In the genomic region with DNA sequence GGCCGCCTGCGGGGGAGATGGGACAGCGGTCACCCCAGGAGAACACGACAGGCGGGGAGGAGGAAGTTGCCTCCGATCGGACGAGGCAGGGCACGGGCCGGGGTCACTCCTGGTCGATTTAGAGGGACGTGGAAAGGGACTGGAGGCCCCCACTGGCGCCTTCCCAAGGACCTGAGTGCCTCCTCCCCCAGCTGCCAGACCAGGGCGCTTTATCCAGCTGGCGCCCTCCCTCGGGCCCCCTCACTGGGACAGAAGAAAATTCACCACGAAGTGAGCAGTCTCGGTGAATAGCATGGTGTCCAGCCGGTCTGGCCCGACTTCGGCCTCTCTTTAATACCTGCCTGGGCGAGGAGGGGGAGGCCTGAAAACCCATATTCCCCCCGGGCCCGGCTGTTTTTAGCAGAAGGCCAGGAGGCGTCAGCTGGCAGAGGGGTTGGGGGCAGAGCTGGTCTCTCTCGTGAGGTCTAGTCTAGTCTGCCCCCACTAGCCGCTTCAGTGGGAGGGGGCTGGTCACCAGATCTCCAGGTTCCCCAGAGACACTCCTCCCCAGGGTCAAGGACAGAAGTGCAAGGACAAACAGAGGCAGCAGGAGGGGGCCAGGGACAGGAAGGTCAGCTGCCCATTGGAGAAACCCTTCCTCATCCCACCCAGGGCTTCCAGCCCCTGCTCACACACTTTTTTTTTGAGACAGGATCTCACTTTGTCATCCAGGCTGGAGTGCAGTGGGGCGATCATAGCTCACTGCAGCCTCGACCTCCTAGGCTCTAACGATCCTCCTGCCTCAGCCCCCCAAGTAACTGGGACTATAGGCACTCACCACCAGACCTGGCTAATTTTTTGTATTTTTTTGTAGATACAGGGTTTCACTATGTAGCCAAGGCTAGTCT, we compare ENCODE assay signal across 1 cellular context.
TF ChIP-seq lines count a peak whose summit lies in the region.

No MANE protein-coding gene starts in this region.

TF ChIP-seq in endothelial cell of umbilical vein, 7 proteins besides CTCF, POLR2A, EP300 and RAD21 (continued from another document):
- TF ChIP-seq POLR2AphosphoS5 (IDR thresholded peaks at IDR 0.05; ENCODE audit: insufficient read depth, low read depth, low read length) (no peak), FOS (IDR thresholded peaks at IDR 0.05; ENCODE audit: borderline replicate concordance, insufficient read depth, low read length) (no peak)
- TF ChIP-seq, protein P1, sequence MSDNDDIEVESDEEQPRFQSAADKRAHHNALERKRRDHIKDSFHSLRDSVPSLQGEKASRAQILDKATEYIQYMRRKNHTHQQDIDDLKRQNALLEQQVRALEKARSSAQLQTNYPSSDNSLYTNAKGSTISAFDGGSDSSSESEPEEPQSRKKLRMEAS (IDR thresholded peaks at IDR 0.05; ENCODE audit: insufficient read depth, insufficient read length): no peak
